ENCODE assay signal across 8 cellular contexts in the genomic region with DNA sequence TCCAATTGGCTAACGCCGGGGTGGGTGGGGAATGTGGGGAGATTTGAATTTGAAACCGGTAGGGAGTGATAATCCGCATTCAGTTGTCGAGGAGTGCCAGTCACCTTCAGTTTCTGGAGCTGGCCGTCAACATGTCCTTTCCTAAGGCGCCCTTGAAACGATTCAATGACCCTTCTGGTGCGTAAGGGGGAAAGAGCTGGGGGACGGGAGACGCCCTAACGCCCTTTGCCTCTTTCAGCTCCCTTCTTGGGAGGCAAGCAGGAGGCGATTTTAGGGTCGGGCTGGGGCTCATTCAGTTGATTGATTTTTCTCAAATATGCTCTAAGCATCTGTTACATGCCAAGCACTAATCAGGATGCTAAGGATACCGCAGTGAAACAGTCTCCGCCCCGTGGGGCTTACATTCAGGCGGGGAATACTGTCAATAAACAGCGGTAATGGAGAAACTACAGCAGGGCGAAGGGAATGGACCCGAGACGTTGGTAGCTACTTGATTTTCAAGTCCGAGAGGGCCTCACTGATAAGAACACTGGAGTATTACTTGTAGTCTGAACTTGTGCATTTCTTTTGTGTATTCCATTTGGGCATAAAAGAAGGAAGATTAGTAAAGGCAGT. TPM values are rescaled to one million over a fixed set of nuclear protein-coding genes. Genes with fewer than 3 reads are reported as not detected.
DNase-seq lines count a peak whose midpoint lies in the region; ATAC-seq and TF ChIP-seq lines count a peak whose summit lies in the region.

HMMR (plus strand) TSS at position 71 of the 615 bp plus-strand sequence; CDS start at position 132, 61 bp downstream.

- H3K36me3 Mint-ChIP-seq in naive thymus-derived CD4-positive, alpha-beta T cell: peaks cover 4 to 20% (median 9%) of the 10 kb centered on the region in 5 donors

- TF ChIP-seq CTCF in OCI-LY1 (IDR thresholded peaks at IDR 0.05; ENCODE audit: low read length) (no peak), choroid plexus epithelial cell (conservative IDR thresholded peaks at IDR 0.05; ENCODE audit: low read depth, low read length) (no peak)

- H3K4me1 ChIP-seq in OCI-LY1 (ENCODE audit: insufficient read depth, low read length, severe bottlenecking): peaks cover 36% of the 10 kb centered on the region
- H3K4me1 ChIP-seq in naive thymus-derived CD4-positive, alpha-beta T cell (ENCODE audit: control insufficient read depth in 2 of 2, insufficient read depth in 2 of 2, low read length in 2 of 2): peaks cover 8 to 23% of the 10 kb centered on the region in 2 donors

- peak within 1 kb of the TSS; percentile 90 to 99 (median 97) for H3K4me3 Mint-ChIP-seq in naive thymus-derived CD4-positive, alpha-beta T cell

- CTCF ChIA-PET in naive thymus-derived CD4-positive, alpha-beta T cell (lab: Charles Lee): interaction anchor here (0.9 to 3.4 kb wide), 7 partner anchors 13 to 45 kb away, joined by 3 to 18 read pairs (median 3); partner anchors contain the start of genes CCNG1 and MAT2B

- H3K27me3 Mint-ChIP-seq in naive thymus-derived CD4-positive, alpha-beta T cell: no peaks in the 10 kb centered on the region

- peak; percentile 3 for ATAC-seq in GM19395 (IDR thresholded peaks at IDR 0.05; ENCODE audit: unreplicated experiment)
- no peak for ATAC-seq in naive thymus-derived CD4-positive, alpha-beta T cell
- ATAC-seq in GM18517 (IDR thresholded peaks at IDR 0.05; ENCODE audit: unreplicated experiment): no peak

- H2AFZ ChIP-seq in OCI-LY1 (ENCODE audit: low read length): no peak within 1 kb of the TSS

- peaks cover 55% of the 10 kb centered on the region for H3K79me2 ChIP-seq in OCI-LY1 (ENCODE audit: insufficient read depth, low read length)

- H3K4me3 ChIP-seq in OCI-LY1 (ENCODE audit: low read depth, low read length, poor library complexity, severe bottlenecking) (peak within 1 kb of the TSS; percentile 97), choroid plexus epithelial cell (ENCODE audit: low read depth, low read length) (peak within 1 kb of the TSS; percentile 72)
- H3K4me3 ChIP-seq in naive thymus-derived CD4-positive, alpha-beta T cell (ENCODE audit: low read length): peak within 1 kb of the TSS; percentile 91

- H3K9me3 ChIP-seq in OCI-LY1 (ENCODE audit: low read length): no peaks in the 10 kb centered on the region
- no peaks in the 10 kb centered on the region for H3K9me3 ChIP-seq in naive thymus-derived CD4-positive, alpha-beta T cell (ENCODE audit: control insufficient read depth in 2 of 3, low read length in 3 of 3)

- peaks cover 36% of the 10 kb centered on the region for H3K36me3 ChIP-seq in OCI-LY1 (ENCODE audit: insufficient read depth, low read length)
- peaks cover 0 to 2% (median 0%) of the 10 kb centered on the region in 3 experiments for H3K36me3 ChIP-seq in naive thymus-derived CD4-positive, alpha-beta T cell (ENCODE audit: control insufficient read depth in 2 of 3, insufficient read depth in 3 of 3, low read length in 3 of 3)

- in situ Hi-C loops in Caki2 (cut with HindIII; ENCODE audit: low pct_unique_long_range_greater_than_20kb, low sequenced_read_pairs): no loop called here

- peaks cover 17 to 57% (median 47%) of the 10 kb centered on the region in 7 donors for H3K4me1 Mint-ChIP-seq in naive thymus-derived CD4-positive, alpha-beta T cell

- H3F3A ChIP-seq in OCI-LY1 (ENCODE audit: insufficient read depth, low read length): no peaks in the 10 kb centered on the region

- H3K27ac Mint-ChIP-seq in naive thymus-derived CD4-positive, alpha-beta T cell: peak within 1 kb of the TSS; percentile 99 to 100 (median 99)

- H3K9me3 Mint-ChIP-seq in naive thymus-derived CD4-positive, alpha-beta T cell: peaks cover 0 to 6% (median 0%) of the 10 kb centered on the region in 11 donors

- no peaks in the 10 kb centered on the region for H4K20me1 ChIP-seq in OCI-LY1 (ENCODE audit: insufficient read depth, low read length)

- intact Hi-C loops in naive thymus-derived CD4-positive, alpha-beta T cell (cut with micrococcal nuclease): loop anchor here (1.0 kb wide), 3 partner anchors 13 to 45 kb away; partner anchors contain the start of genes CCNG1 (in 2 of the 2) and MAT2B (in 2 of the 2)

- H3K9ac ChIP-seq in OCI-LY1 (ENCODE audit: low read length): peak within 1 kb of the TSS; percentile 98

- peak within 1 kb of the TSS; percentile 95 for H3K4me2 ChIP-seq in OCI-LY1 (ENCODE audit: low read length)

- no peak for DNase-seq in Caki2 (ENCODE audit: low read depth)
- peak; percentile 43 for DNase-seq in choroid plexus epithelial cell (ENCODE audit: low read depth)
- DNase-seq in naive thymus-derived CD4-positive, alpha-beta T cell: no peak
- no peak for DNase-seq in islet precursor cell
- no peak for DNase-seq in middle frontal gyrus (ENCODE audit: extremely low spot score, low spot score)

- POLR2A ChIA-PET in naive thymus-derived CD4-positive, alpha-beta T cell (lab: Charles Lee): interaction anchor here (0.7 to 9.7 kb wide), 13 partner anchors 7 to 445 kb away, joined by 3 to 238 read pairs (median 7); partner anchors contain the start of genes CCNG1 and MAT2B

- H3K9me2 ChIP-seq in OCI-LY1 (ENCODE audit: low read depth, low read length): no peaks in the 10 kb centered on the region

- H3K27me3 ChIP-seq in OCI-LY1 (ENCODE audit: insufficient read depth, low read length): no peaks in the 10 kb centered on the region
- H3K27me3 ChIP-seq in naive thymus-derived CD4-positive, alpha-beta T cell (ENCODE audit: control insufficient read depth in 2 of 2, insufficient read depth in 2 of 2, low read length in 2 of 2): no peaks in the 10 kb centered on the region

- peak within 1 kb of the TSS; percentile 96 for H3K27ac ChIP-seq in OCI-LY1 (ENCODE audit: low read depth, low read length, poor library complexity, severe bottlenecking)
- peak within 1 kb of the TSS; percentile 98 for H3K27ac ChIP-seq in naive thymus-derived CD4-positive, alpha-beta T cell (ENCODE audit: low read depth, low read length)

RNA-seq across cellular contexts. Expression of gene HMMR, which starts in this region (rescaled TPM):
- 68.7 and 74.1 TPM in 2 replicates for total RNA-seq in Caki2 (2014; rRNA removed; shearing (Covaris generic); ENCODE audit: low replicate concordance)
- total RNA-seq in naive thymus-derived CD4-positive, alpha-beta T cell: 10 to 100 TPM in 1 of 5 experiments, under 1 TPM in 3, not detected in 1; 0.37 to 34.0 (median 0.55) TPM
- not detected for polyA plus RNA-seq in naive thymus-derived CD4-positive, alpha-beta T cell
